ENCODE assay signal across 1 cellular context in genomic region chr20:32731882-32732266, GRCh38.
TF ChIP-seq lines count a peak whose summit lies in the region.

No MANE protein-coding gene starts in this region.

TF ChIP-seq in liver, 16 proteins besides CTCF, POLR2A, EP300 and RAD21 (continued from another document):
- peak; percentile 83 for TF ChIP-seq ZBTB33 (IDR thresholded peaks at IDR 0.05)
- no peak for TF ChIP-seq NR2F2 (IDR thresholded peaks at IDR 0.05)
- TF ChIP-seq ATF3 (IDR thresholded peaks at IDR 0.05): no peak
- peak; percentile 66 for TF ChIP-seq REST (IDR thresholded peaks at IDR 0.05)
- peak in 1 of 2 donors; percentile 27 for TF ChIP-seq EGR1 (IDR thresholded peaks at IDR 0.05; ENCODE audit: low read depth in 2 of 2)
- TF ChIP-seq JUND (IDR thresholded peaks at IDR 0.05): peak; percentile 55 to 79
